Comparison of ENCODE assay signal across 1 cellular context in the genomic region with DNA sequence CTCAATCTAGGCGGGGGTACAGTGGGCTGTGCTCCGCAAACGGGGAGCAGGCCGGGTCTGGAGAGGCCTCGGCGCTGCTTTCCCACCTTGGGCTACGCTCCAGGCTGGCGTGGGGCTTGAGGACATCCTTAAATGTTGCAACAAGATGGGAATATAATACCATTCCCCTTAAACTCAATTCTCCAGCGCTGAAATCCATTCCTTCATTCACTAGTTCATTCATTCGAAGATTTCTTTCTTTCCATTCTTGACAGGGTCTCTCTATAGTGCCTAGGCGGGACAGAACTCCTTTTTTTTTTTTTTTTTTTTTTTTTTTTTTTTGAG.
TF ChIP-seq lines count a peak whose summit lies in the region.

No MANE protein-coding gene starts in this region.

TF ChIP-seq in IMR-90, 13 proteins besides CTCF, POLR2A, EP300 and RAD21 (continued from another document):
- TF ChIP-seq, protein P1, sequence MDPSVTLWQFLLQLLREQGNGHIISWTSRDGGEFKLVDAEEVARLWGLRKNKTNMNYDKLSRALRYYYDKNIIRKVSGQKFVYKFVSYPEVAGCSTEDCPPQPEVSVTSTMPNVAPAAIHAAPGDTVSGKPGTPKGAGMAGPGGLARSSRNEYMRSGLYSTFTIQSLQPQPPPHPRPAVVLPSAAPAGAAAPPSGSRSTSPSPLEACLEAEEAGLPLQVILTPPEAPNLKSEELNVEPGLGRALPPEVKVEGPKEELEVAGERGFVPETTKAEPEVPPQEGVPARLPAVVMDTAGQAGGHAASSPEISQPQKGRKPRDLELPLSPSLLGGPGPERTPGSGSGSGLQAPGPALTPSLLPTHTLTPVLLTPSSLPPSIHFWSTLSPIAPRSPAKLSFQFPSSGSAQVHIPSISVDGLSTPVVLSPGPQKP (IDR thresholded peaks at IDR 0.05; ENCODE audit: borderline replicate concordance, low read depth, low read length), result no peak
- TF ChIP-seq BHLHE40 (IDR thresholded peaks at IDR 0.05; ENCODE audit: low read depth, low read length) (no peak), MXI1 (IDR thresholded peaks at IDR 0.05; ENCODE audit: borderline replicate concordance, low read depth, low read length) (no peak), RFX5 (IDR thresholded peaks at IDR 0.05; ENCODE audit: low read depth, low read length) (no peak), MAFK (IDR thresholded peaks at IDR 0.05; ENCODE audit: low read depth, low read length) (no peak)
